16 cellular contexts compared by ENCODE assay signal in genomic region chr12:5739862-5740370, GRCh38.
A peak's percentile ranks its signal among the peaks of the same experiment; 100 is the strongest.
DNase-seq lines count a peak whose midpoint lies in the region.
"Had no signal": no experiment of that assay in that cellular context is flagged by ENCODE, and none has a peak within 500 bp of the region (broad histone marks: within the 10 kb centered on the region; RNA-seq: fewer than 3 reads in every experiment).

No MANE protein-coding gene starts in this region.

- H3K4me1 ChIP-seq in neuronal stem cell (ENCODE audit: control insufficient read depth in 2 of 2, insufficient read depth in 1 of 2, low read depth in 1 of 2, low read length in 2 of 2): peaks cover 0 to 1% of the 10 kb centered on the region in 2 donors
- H3K4me1 ChIP-seq: A549, BE2C had no signal

- H2BK120ac ChIP-seq in neuronal stem cell (ENCODE audit: low read depth, low read length): no peak overlapping the region

- no peaks in the 10 kb centered on the region for H3K79me1 ChIP-seq in neuronal stem cell (ENCODE audit: low read depth, low read length)

- no peak overlapping the region for H2AFZ ChIP-seq in neuronal stem cell (ENCODE audit: low read length)

- no peak overlapping the region for H2AK5ac ChIP-seq in neuronal stem cell (ENCODE audit: low read depth, low read length)

- H3K27me3 ChIP-seq in neuronal stem cell (ENCODE audit: control insufficient read depth in 3 of 3, insufficient read depth in 3 of 3, low read depth in 1 of 3, low read length in 3 of 3): no peaks in the 10 kb centered on the region
- H3K27me3 ChIP-seq: BE2C had no signal

- no peak overlapping the region for H3K9ac ChIP-seq in neuronal stem cell (ENCODE audit: low read depth, low read length, poor library complexity)

- no peak overlapping the region for H3K4ac ChIP-seq in neuronal stem cell (ENCODE audit: low read length)

- no peak overlapping the region for H4K91ac ChIP-seq in neuronal stem cell (ENCODE audit: low read depth, low read length, poor library complexity)

- no peak overlapping the region for H3K23ac ChIP-seq in neuronal stem cell (ENCODE audit: low read depth, low read length, poor library complexity)

- H4K8ac ChIP-seq in neuronal stem cell (ENCODE audit: low read depth, low read length): no peak overlapping the region

- H3K18ac ChIP-seq in neuronal stem cell (ENCODE audit: low read length): no peak overlapping the region

- no peak overlapping the region for H2BK5ac ChIP-seq in neuronal stem cell (ENCODE audit: low read length)

- peak; percentile 18 for DNase-seq in NCI-H187 treated with DMSO at 0.1 percent for 48 hours (lab: John Stamatoyannopoulos, UW)
- DNase-seq in ecto neural progenitor cell (ENCODE audit: low spot score): peak; percentile 39
- DNase-seq in left kidney (ENCODE audit: low read depth, low spot score): peak; percentile 80
- DNase-seq in CD1c-positive myeloid dendritic cell (ENCODE audit: extremely low spot score): no peak
- no peak for DNase-seq in NCI-H1105 treated with DMSO at 0.1 percent for 48 hours (lab: John Stamatoyannopoulos, UW)
- DNase-seq in neuronal stem cell (ENCODE audit: low spot score): no peak
- DNase-seq in NCI-H128 (lab: John Stamatoyannopoulos, UW; ENCODE audit: unreplicated experiment): no peak
- DNase-seq: BE2C; Calu3; CD8-positive, alpha-beta memory T cell; DMS79; GOT3; H9 had no signal

- H2BK12ac ChIP-seq in neuronal stem cell (ENCODE audit: low read length): no peak overlapping the region

- no peak overlapping the region for H3K14ac ChIP-seq in neuronal stem cell (ENCODE audit: low read length)

- no peaks in the 10 kb centered on the region for H3K36me3 ChIP-seq in neuronal stem cell (replicated peaks in 1 of 2; ENCODE audit: control insufficient read depth in 2 of 2, insufficient read depth in 2 of 2, low read length in 2 of 2)
- H3K36me3 ChIP-seq: BE2C had no signal

- no peak overlapping the region for H3K4me2 ChIP-seq in neuronal stem cell (ENCODE audit: insufficient read depth, low read length, poor library complexity, severe bottlenecking)
- H3K4me2 ChIP-seq: A549 had no signal

- no CpG with 5 or more reads among the region's 5 CpGs for WGBS in neuronal stem cell (ENCODE audit: extremely low coverage in 2 of 2, insufficient read length in 2 of 2, insufficient replicate concordance in 1 of 2), 2 donors

- H2BK15ac ChIP-seq in neuronal stem cell (ENCODE audit: low read length): no peak overlapping the region

- H3K27ac ChIP-seq in neuronal stem cell (replicated peaks; ENCODE audit: low read length): no peak overlapping the region
- H3K27ac ChIP-seq: A549, C4-2B had no signal

- no peaks in the 10 kb centered on the region for H3K9me3 ChIP-seq in neuronal stem cell (replicated peaks in 1 of 2; ENCODE audit: control insufficient read depth in 2 of 2, insufficient read depth in 1 of 2, low read depth in 1 of 2, low read length in 2 of 2)
- H3K9me3 ChIP-seq: A549, BE2C had no signal

- no peak overlapping the region for H3K4me3 ChIP-seq in neuronal stem cell (ENCODE audit: low read length in 2 of 2)
- H3K4me3 ChIP-seq: A549, GM12878 had no signal

Comparison
In these comparisons a context has a peak if more than half of its experiments do, and no peak if none do; other contexts are left out.
1. DNase-seq: peak in NCI-H187 treated with DMSO at 0.1 percent for 48 hours (single experiment), ecto neural progenitor cell (single experiment) and left kidney (single experiment); none in CD1c-positive myeloid dendritic cell (single experiment), NCI-H1105 treated with DMSO at 0.1 percent for 48 hours (single experiment), neuronal stem cell (single experiment) and NCI-H128 (single experiment).